10 cellular contexts compared by ENCODE assay signal in genomic region chr2:15708865-15709820, GRCh38.
"Had no signal": no experiment of that assay in that cellular context is flagged by ENCODE, and none has a peak within 500 bp of the region (broad histone marks: within the 10 kb centered on the region; RNA-seq: fewer than 3 reads in every experiment).

No MANE protein-coding gene starts in this region.

- ATAC-seq: lower lobe of right lung; naive thymus-derived CD4-positive, alpha-beta T cell; WTC11 had no signal

- H3K27me3 ChIP-seq: tibial nerve had no signal

- H3K9me3 ChIP-seq: lower lobe of right lung, tibial nerve had no signal

- H3K4me3 ChIP-seq: coronary artery, lower lobe of right lung, tibial nerve had no signal

- DNase-seq: activated CD4-positive, alpha-beta T cell treated with anti-CD3 and anti-CD28 coated beads, Interleukin-2, amount 10 ng/mL, durations not matched to agents 7 days and 5 days; activated naive CD4-positive, alpha-beta T cell treated with anti-CD3 and anti-CD28 coated beads, Interleukin-2, amount 10 ng/mL, durations not matched to agents 7 days and 5 days; activated T-cell treated with anti-CD3 and anti-CD28 coated beads for 4 hours; central memory CD4-positive, alpha-beta T cell; lower lobe of right lung; naive thymus-derived CD4-positive, alpha-beta T cell; occipital lobe had no signal

- H3K36me3 ChIP-seq: lower lobe of right lung, tibial nerve had no signal

- H3K27ac ChIP-seq: coronary artery, lower lobe of right lung, tibial nerve had no signal
